In genomic region chr21:25862596-25862995, GRCh38 we compare ENCODE assay signal across 9 cellular contexts.
DNase-seq lines count a peak whose midpoint lies in the region; ATAC-seq and TF ChIP-seq lines count a peak whose summit lies in the region.
"Had no signal": no experiment of that assay in that cellular context is flagged by ENCODE, and none has a peak within 500 bp of the region (broad histone marks: within the 10 kb centered on the region; RNA-seq: fewer than 3 reads in every experiment).

No MANE protein-coding gene starts in this region.

- H3K27me3 Mint-ChIP-seq in activated B cell treated with CpG ODN at 0.5 μM for 24 hours, result no peaks in the 10 kb centered on the region

- no peak overlapping the region for H3K27ac Mint-ChIP-seq in activated B cell treated with CpG ODN at 0.5 μM for 24 hours

- no peaks in the 10 kb centered on the region for H3K9me3 Mint-ChIP-seq in activated B cell treated with CpG ODN at 0.5 μM for 24 hours

- TF ChIP-seq CTCF in BE2C (IDR thresholded peaks at IDR 0.05; ENCODE audit: low read depth, low read length), result peak; percentile 96
- TF ChIP-seq CTCF in GM12873 (IDR thresholded peaks at IDR 0.05; ENCODE audit: insufficient read depth, low read depth, low read length, missing control alignments), result peak; percentile 92
- peak; percentile 65 for TF ChIP-seq CTCF in HL-60 (IDR thresholded peaks at IDR 0.05; ENCODE audit: insufficient read depth, low read length)
- TF ChIP-seq CTCF in activated B cell treated with CpG ODN at 0.5 μM for 24 hours (IDR thresholded peaks at IDR 0.05), result peak; percentile 62

- H3K27ac ChIP-seq in HL-60 (replicated peaks), result no peak overlapping the region
- H3K27ac ChIP-seq: SJSA1 had no signal

- DNase-seq in BE2C, result peak; percentile 28
- DNase-seq in HL-60 (ENCODE audit: low read depth in 1 of 2, low spot score in 1 of 2), result peak in 1 of 2 experiments; percentile 42
- no peak for DNase-seq in activated B cell treated with CpG ODN at 0.5 μM for 24 hours
- peak; percentile 48 for DNase-seq in kidney tubule cell (ENCODE audit: low spot score)
- no peak for DNase-seq in epidermal melanocyte (ENCODE audit: insufficient read length, low spot score)

- no peaks in the 10 kb centered on the region for H3K9me3 ChIP-seq in BE2C
- H3K9me3 ChIP-seq: SJSA1 had no signal

- intact Hi-C loops in activated B cell treated with CpG ODN at 0.5 μM for 24 hours (cut with micrococcal nuclease), result loop anchor here (1.0 to 5.0 kb wide), 2 partner anchors 254 to 440 kb away; no protein-coding TSS in a partner anchor

- peak; percentile 45 for ATAC-seq in activated B cell treated with CpG ODN at 0.5 μM for 24 hours (ENCODE audit: low read depth)
- ATAC-seq in GM18870 (IDR thresholded peaks at IDR 0.05; ENCODE audit: unreplicated experiment), result no peak
- no peak for ATAC-seq in HG03521 (IDR thresholded peaks at IDR 0.05; ENCODE audit: unreplicated experiment)

- H3K36me3 ChIP-seq in BE2C, result no peaks in the 10 kb centered on the region
- H3K36me3 ChIP-seq: SJSA1 had no signal

- H3K4me3 Mint-ChIP-seq in activated B cell treated with CpG ODN at 0.5 μM for 24 hours, result no peak overlapping the region

- CTCF ChIA-PET in activated B cell treated with CpG ODN at 0.5 μM for 24 hours (lab: Charles Lee), result interaction anchor here (0.8 to 2.1 kb wide), 2 partner anchors 254 to 854 kb away, joined by 3 to 9 read pairs; no protein-coding TSS in a partner anchor

- H3K36me3 Mint-ChIP-seq in activated B cell treated with CpG ODN at 0.5 μM for 24 hours (ENCODE audit: low read depth), result no peaks in the 10 kb centered on the region

- H3K27me3 ChIP-seq in BE2C (no peaks in the 10 kb centered on the region), HL-60 (ENCODE audit: insufficient read depth, poor library complexity, severe bottlenecking) (no peaks in the 10 kb centered on the region)
- H3K27me3 ChIP-seq: SJSA1 had no signal

- POLR2A ChIA-PET in activated B cell treated with CpG ODN at 0.5 μM for 24 hours (lab: Charles Lee), result no interaction called here

- H3K4me1 ChIP-seq in BE2C, result no peaks in the 10 kb centered on the region

- H3K4me1 Mint-ChIP-seq in activated B cell treated with CpG ODN at 0.5 μM for 24 hours, result no peaks in the 10 kb centered on the region

- H3K4me3 ChIP-seq in BE2C (ENCODE audit: low read depth, low read length), result no peak overlapping the region
- no peak overlapping the region for H3K4me3 ChIP-seq in HL-60 (replicated peaks; ENCODE audit: insufficient read depth, low read length)
- H3K4me3 ChIP-seq: SJSA1 had no signal

Comparison
In these comparisons a context has a peak if more than half of its experiments do, and no peak if none do; other contexts are left out.
1. DNase-seq: peak in BE2C (single experiment) and kidney tubule cell (single experiment); none in activated B cell treated with CpG ODN at 0.5 μM for 24 hours (single experiment) and epidermal melanocyte (single experiment).
2. Peak in every context shown above with its lines, with median percentiles within 50 percentile points of each other: CTCF ChIP-seq.